28 cellular contexts compared by ENCODE assay signal in genomic region chr12:83889745-83890144, GRCh38.
"Had no signal": no experiment of that assay in that cellular context is flagged by ENCODE, and none has a peak within 500 bp of the region (broad histone marks: within the 10 kb centered on the region; RNA-seq: fewer than 3 reads in every experiment).

No MANE protein-coding gene starts in this region.

- H3K27me3 ChIP-seq: colonic mucosa, esophagus squamous epithelium, gastrocnemius medialis, heart right ventricle, left lung had no signal

- H3K36me3 Mint-ChIP-seq: naive B cell had no signal

- H3K27ac ChIP-seq: colonic mucosa, epithelial cell of prostate, esophagus squamous epithelium, gastrocnemius medialis, heart right ventricle, left lung, lower lobe of right lung had no signal

- DNase-seq: colonic mucosa; cortex of kidney; effector CD8-positive, alpha-beta T cell; effector memory CD8-positive, alpha-beta T cell; endodermal cell; erythroblast; esophagus squamous epithelium; foreskin fibroblast; foreskin melanocyte; gastrocnemius medialis; glutamatergic neuron; head of caudate nucleus; heart right ventricle; hippocampal formation; left cardiac atrium; left lung; left ventricle myocardium superior; lower lobe of right lung; mesenchymal stem cell; mucosa of descending colon; naive B cell had no signal

- H3K27ac Mint-ChIP-seq: dendritic cell treated with granulocyte-macrophage colony-stimulating factor and Interleukin-4, amounts not matched to agents 40 ng/mL and 50 ng/mL, for 4 days; effector memory CD8-positive, alpha-beta T cell; endodermal cell; mesothelial cell of epicardium; naive B cell had no signal

- H3K4me1 ChIP-seq: colonic mucosa, esophagus squamous epithelium, gastrocnemius medialis, heart right ventricle, left lung, lower lobe of right lung had no signal

- H3K27me3 Mint-ChIP-seq: dendritic cell treated with granulocyte-macrophage colony-stimulating factor and Interleukin-4, amounts not matched to agents 40 ng/mL and 50 ng/mL, for 4 days; effector memory CD8-positive, alpha-beta T cell; naive B cell had no signal

- H3K36me3 ChIP-seq: colonic mucosa, esophagus squamous epithelium, gastrocnemius medialis, heart right ventricle, left lung, lower lobe of right lung had no signal

- H3K4me1 Mint-ChIP-seq: endodermal cell, mesothelial cell of epicardium, naive B cell had no signal

- ATAC-seq: effector memory CD8-positive, alpha-beta T cell; esophagus mucosa; gastrocnemius medialis; heart right ventricle; left cardiac atrium; left lung; left ventricle myocardium superior; lower lobe of right lung; mucosa of descending colon had no signal

- H3K4me3 ChIP-seq: colonic mucosa, esophagus squamous epithelium, gastrocnemius medialis, heart right ventricle, left lung, lower lobe of right lung, mucosa of descending colon had no signal

- H3K9me3 ChIP-seq: colonic mucosa, esophagus squamous epithelium, gastrocnemius medialis, lower lobe of right lung, mucosa of descending colon had no signal

- FAIRE-seq: endometrium, islet of Langerhans, keratinocyte had no signal

- H3K4me3 Mint-ChIP-seq: dendritic cell treated with granulocyte-macrophage colony-stimulating factor and Interleukin-4, amounts not matched to agents 40 ng/mL and 50 ng/mL, for 4 days; effector memory CD8-positive, alpha-beta T cell; endodermal cell; mesothelial cell of epicardium; naive B cell had no signal
